In genomic region chr19:14405380-14405757, GRCh38 we compare ENCODE assay signal across 10 cellular contexts. TPM values are rescaled to one million over a fixed set of nuclear protein-coding genes. Genes with fewer than 3 reads are reported as not detected.
DNase-seq lines count a peak whose midpoint lies in the region; ATAC-seq and TF ChIP-seq lines count a peak whose summit lies in the region.
"Had no signal": no experiment of that assay in that cellular context is flagged by ENCODE, and none has a peak within 500 bp of the region (broad histone marks: within the 10 kb centered on the region; RNA-seq: fewer than 3 reads in every experiment).

No MANE protein-coding gene starts in this region.

- H3K4me3 ChIP-seq in ascending aorta (no peak overlapping the region), mesendoderm (ENCODE audit: low read length) (no peak overlapping the region), thoracic aorta (no peak overlapping the region), BE2C (ENCODE audit: low read depth, low read length) (no peak overlapping the region), WERI-Rb-1 (ENCODE audit: low read depth, low read length) (no peak overlapping the region)

- WGBS in mesendoderm (ENCODE audit: extremely low coverage, insufficient coverage, low lambda C conversion rate) = no CpG with 5 or more reads among the region's 6 CpGs

- H2BK5ac ChIP-seq in mesendoderm (ENCODE audit: low read length) = no peak overlapping the region

- H3K9ac ChIP-seq in mesendoderm (ENCODE audit: low read length) = peak overlapping the region; percentile 65

- H3K23ac ChIP-seq in mesendoderm (ENCODE audit: low read length) = no peak overlapping the region

- no peak overlapping the region for H3K4ac ChIP-seq in mesendoderm (ENCODE audit: low read depth, low read length)

- H2BK15ac ChIP-seq in mesendoderm (replicated peaks; ENCODE audit: low read depth) = no peak overlapping the region

- no peak overlapping the region for H3K18ac ChIP-seq in mesendoderm (ENCODE audit: low read length)

- peak overlapping the region; percentile 71 to 75 for H3K27ac ChIP-seq in ascending aorta
- no peak overlapping the region for H3K27ac ChIP-seq in mesendoderm (ENCODE audit: low read depth, low read length)
- peak overlapping the region; percentile 71 to 73 for H3K27ac ChIP-seq in thoracic aorta
- no peak overlapping the region for H3K27ac ChIP-seq in WERI-Rb-1
- H3K27ac ChIP-seq: VCaP had no signal

- H3K27me3 ChIP-seq in ascending aorta (no peaks in the 10 kb centered on the region), mesendoderm (ENCODE audit: insufficient read depth, low read length, poor library complexity) (no peaks in the 10 kb centered on the region), thoracic aorta (replicated peaks; ENCODE audit: insufficient read depth) (no peaks in the 10 kb centered on the region), BE2C (no peaks in the 10 kb centered on the region), WERI-Rb-1 (ENCODE audit: insufficient read depth, low read depth, severe bottlenecking) (no peaks in the 10 kb centered on the region)
- H3K27me3 ChIP-seq: testis had no signal

- no peak overlapping the region for H2BK120ac ChIP-seq in mesendoderm (ENCODE audit: low read depth, low read length)

- H3K79me1 ChIP-seq in mesendoderm (ENCODE audit: low read length) = no peaks in the 10 kb centered on the region

- no peak overlapping the region for H4K5ac ChIP-seq in mesendoderm (ENCODE audit: low read length)

- H3K36me3 ChIP-seq in ascending aorta = peaks cover 95 to 100% of the 10 kb centered on the region in 2 donors
- peaks cover 8% of the 10 kb centered on the region for H3K36me3 ChIP-seq in mesendoderm (ENCODE audit: control insufficient read depth, insufficient read depth, low read length)
- peaks cover 76% of the 10 kb centered on the region for H3K36me3 ChIP-seq in thoracic aorta
- peaks cover 37% of the 10 kb centered on the region for H3K36me3 ChIP-seq in BE2C
- peaks cover 40% of the 10 kb centered on the region for H3K36me3 ChIP-seq in WERI-Rb-1

- peak overlapping the region; percentile 86 for H3K56ac ChIP-seq in mesendoderm (ENCODE audit: low read length)

- peaks cover 2 to 8% of the 10 kb centered on the region in 2 donors for H3K4me1 ChIP-seq in ascending aorta
- H3K4me1 ChIP-seq in mesendoderm (ENCODE audit: control insufficient read depth, low read depth, low read length) = no peaks in the 10 kb centered on the region
- peaks cover 0 to 23% of the 10 kb centered on the region in 2 donors for H3K4me1 ChIP-seq in thoracic aorta (ENCODE audit: control insufficient read depth in 1 of 2, low read depth in 2 of 2)
- no peaks in the 10 kb centered on the region for H3K4me1 ChIP-seq in BE2C

- no peak for ATAC-seq in thoracic aorta (ENCODE audit: insufficient number of reproducible peaks, low FRiP score, low read depth)

- DNase-seq in activated effector memory CD4-positive, alpha-beta T cell treated with anti-CD3 and anti-CD28 coated beads, Interleukin-2, amount 50 U/mL, for 16 hours = peak; percentile 66
- DNase-seq in activated effector memory CD4-positive, alpha-beta T cell treated with Interleukin-2 at 50 U/mL for 16 hours = no peak
- DNase-seq in ascending aorta (ENCODE audit: low spot score in 2 of 2) (no peak), mesendoderm (peak; percentile 68), thoracic aorta (ENCODE audit: low spot score) (no peak), BE2C (no peak), WERI-Rb-1 (no peak), AG08395 (ENCODE audit: low spot score) (no peak)

- no peaks in the 10 kb centered on the region for H3K79me2 ChIP-seq in mesendoderm (ENCODE audit: control insufficient read depth, insufficient read depth, low read length)

- no peaks in the 10 kb centered on the region for H3K9me3 ChIP-seq in ascending aorta
- no peaks in the 10 kb centered on the region for H3K9me3 ChIP-seq in thoracic aorta
- no peaks in the 10 kb centered on the region for H3K9me3 ChIP-seq in BE2C
- no peaks in the 10 kb centered on the region for H3K9me3 ChIP-seq in WERI-Rb-1 (ENCODE audit: severe bottlenecking)
- H3K9me3 ChIP-seq: testis had no signal

- H3K4me2 ChIP-seq in mesendoderm (ENCODE audit: low read length) = peak overlapping the region; percentile 92

- intact Hi-C loops in ascending aorta (cut with DNase I) = loop anchor here (5.0 kb wide), 1 partner anchor 58 kb away; no protein-coding TSS in a partner anchor

- H2AK5ac ChIP-seq in mesendoderm (ENCODE audit: low read length) = no peak overlapping the region

- no peak overlapping the region for H4K8ac ChIP-seq in mesendoderm (ENCODE audit: low read depth, low read length)

- no peak for TF ChIP-seq CTCF in ascending aorta (IDR thresholded peaks at IDR 0.05)
- no peak for TF ChIP-seq CTCF in thoracic aorta (IDR thresholded peaks at IDR 0.05)
- no peak for TF ChIP-seq CTCF in BE2C (IDR thresholded peaks at IDR 0.05; ENCODE audit: low read depth, low read length)
- TF ChIP-seq CTCF in WERI-Rb-1 (IDR thresholded peaks at IDR 0.05; ENCODE audit: low read depth, low read length) = no peak

RNA-seq across cellular contexts. Expression of gene DDX39A, which starts 13.8 kb away (rescaled TPM):
- total RNA-seq in ascending aorta (83.4 TPM), thoracic aorta (10 to 100 TPM; 77.4 to 81.6 TPM)
- 147 TPM for polyA plus RNA-seq in mesendoderm (2013, experiment 1 of 2)
- polyA plus RNA-seq in mesendoderm (2013, experiment 2 of 2) = 152 TPM
- 374 TPM for polyA plus RNA-seq in BE2C (2012; ENCODE audit: insufficient read depth, insufficient read length, low read depth)

RNA-seq across cellular contexts. Expression of gene ADGRE5, which starts 24.1 kb away (rescaled TPM):
- total RNA-seq in ascending aorta = 201 TPM
- polyA plus RNA-seq in mesendoderm (2013, experiment 1 of 2) = 1.4 TPM
- 1.7 TPM for polyA plus RNA-seq in mesendoderm (2013, experiment 2 of 2)
- 100 to 1,000 TPM; 199 to 281 TPM for total RNA-seq in thoracic aorta
- 26.7 TPM for polyA plus RNA-seq in BE2C (2012; ENCODE audit: insufficient read depth, insufficient read length, low read depth)

RNA-seq across cellular contexts. Expression of gene PKN1, which starts 27.7 kb away (rescaled TPM):
- total RNA-seq in ascending aorta (231 TPM), thoracic aorta (100 to 1,000 TPM in 1 of 2 donors, 10 to 100 TPM in 1; 93.8 to 139 TPM)
- 35.9 TPM for polyA plus RNA-seq in mesendoderm (2013, experiment 1 of 2)
- 37.9 TPM for polyA plus RNA-seq in mesendoderm (2013, experiment 2 of 2)
- 283 TPM for polyA plus RNA-seq in BE2C (2012; ENCODE audit: insufficient read depth, insufficient read length, low read depth)

Comparison
In these comparisons a context has a peak if more than half of its experiments do, and no peak if none do; other contexts are left out.
1. DNase-seq: peak in activated effector memory CD4-positive, alpha-beta T cell treated with anti-CD3 and anti-CD28 coated beads, Interleukin-2, amount 50 U/mL, for 16 hours (single experiment) and mesendoderm (single experiment); none in activated effector memory CD4-positive, alpha-beta T cell treated with Interleukin-2 at 50 U/mL for 16 hours (single experiment), ascending aorta (0 of 2), thoracic aorta (single experiment), BE2C (single experiment), WERI-Rb-1 (single experiment) and AG08395 (single experiment).
2. H3K27ac ChIP-seq: peak in ascending aorta (2 of 2) and thoracic aorta (2 of 2); none in mesendoderm (single experiment) and WERI-Rb-1 (single experiment).